ENCODE assay signal across 16 cellular contexts in genomic region chr2:42457011-42457410, GRCh38. TPM values are rescaled to one million over a fixed set of nuclear protein-coding genes. Genes with fewer than 3 reads are reported as not detected.
DNase-seq lines count a peak whose midpoint lies in the region; ATAC-seq and TF ChIP-seq lines count a peak whose summit lies in the region.
"Had no signal": no experiment of that assay in that cellular context is flagged by ENCODE, and none has a peak within 500 bp of the region (broad histone marks: within the 10 kb centered on the region; RNA-seq: fewer than 3 reads in every experiment).

No MANE protein-coding gene starts in this region.

- no peak overlapping the region for H3K4me2 ChIP-seq in SK-N-SH
- H3K4me2 ChIP-seq: hepatocyte had no signal

- H3K27ac Mint-ChIP-seq in glutamatergic neuron (ENCODE audit: unreplicated experiment) = no peak overlapping the region
- H3K27ac Mint-ChIP-seq in naive thymus-derived CD8-positive, alpha-beta T cell = no peak overlapping the region

- no peaks in the 10 kb centered on the region for H3K79me2 ChIP-seq in SK-N-SH (ENCODE audit: insufficient read depth)
- H3K79me2 ChIP-seq: hepatocyte had no signal

- TF ChIP-seq RAD21 in SK-N-SH (IDR thresholded peaks at IDR 0.05; ENCODE audit: low read length) = no peak

- no peaks in the 10 kb centered on the region for H4K20me1 ChIP-seq in SK-N-SH (ENCODE audit: insufficient read depth)

- no peak for TF ChIP-seq EP300 in SK-N-SH (IDR thresholded peaks at IDR 0.05; ENCODE audit: borderline replicate concordance in 1 of 2, low read depth in 1 of 2, low read length in 1 of 2)

- ATAC-seq in HG02981 (IDR thresholded peaks at IDR 0.05; ENCODE audit: unreplicated experiment) (no peak), HG02798 (IDR thresholded peaks at IDR 0.05; ENCODE audit: poor library complexity, unreplicated experiment) (no peak), HG03025 (IDR thresholded peaks at IDR 0.05; ENCODE audit: low FRiP score, unreplicated experiment) (no peak)
- ATAC-seq in naive thymus-derived CD8-positive, alpha-beta T cell = no peak
- ATAC-seq: upper lobe of right lung had no signal

- no peak overlapping the region for H3K4me3 Mint-ChIP-seq in glutamatergic neuron (ENCODE audit: unreplicated experiment)
- H3K4me3 Mint-ChIP-seq in naive thymus-derived CD8-positive, alpha-beta T cell = no peak overlapping the region

- CTCF ChIA-PET in A673 (lab: Charles Lee) (interaction anchor here (0.6 to 0.7 kb wide), 4 partner anchors 16 to 207 kb away, joined by 3 to 5 read pairs (median 4); no protein-coding TSS in a partner anchor), SK-N-SH (lab: Yijun Ruan, JAX) (interaction anchor here (0.6 to 2.3 kb wide), 5 partner anchors 9 to 71 kb away, joined by 3 to 7 read pairs (median 3); no protein-coding TSS in a partner anchor)

- no peak overlapping the region for H3K27ac ChIP-seq in A673 (ENCODE audit: low read depth, low read length, poor library complexity, severe bottlenecking)
- no peak overlapping the region for H3K27ac ChIP-seq in SK-N-SH (ENCODE audit: low read depth in 2 of 2, low read length in 1 of 2)
- H3K27ac ChIP-seq: esophagus muscularis mucosa, hepatocyte, upper lobe of right lung had no signal

- H3K9ac ChIP-seq in SK-N-SH = no peak overlapping the region

- H3K4me1 Mint-ChIP-seq in glutamatergic neuron (ENCODE audit: low read depth, unreplicated experiment) = no peaks in the 10 kb centered on the region
- no peaks in the 10 kb centered on the region for H3K4me1 Mint-ChIP-seq in naive thymus-derived CD8-positive, alpha-beta T cell

- H3K4me1 ChIP-seq in A673 (ENCODE audit: insufficient read depth, low read length, poor library complexity, severe bottlenecking) (no peaks in the 10 kb centered on the region), SK-N-SH (ENCODE audit: control insufficient read depth in 1 of 2, insufficient read depth in 2 of 2, low read depth in 1 of 2, low read length in 1 of 2) (peaks cover 0 to 2% of the 10 kb centered on the region in 2 experiments; a peak in 1 of 4 replicates)
- H3K4me1 ChIP-seq: esophagus muscularis mucosa, upper lobe of right lung had no signal

- TF ChIP-seq CTCF in A673 (conservative IDR thresholded peaks at IDR 0.05; ENCODE audit: low read depth, low read length) (0 out of 2 replicates have a peak, but pooled peaks have one; percentile 23), GM12875 (IDR thresholded peaks at IDR 0.05; ENCODE audit: borderline replicate concordance, insufficient read depth, low read depth, low read length) (0 out of 2 replicates have a peak, but pooled peaks have one; percentile 28), SK-N-SH (IDR thresholded peaks at IDR 0.05) (peak; percentile 41), glutamatergic neuron (IDR thresholded peaks at IDR 0.05; ENCODE audit: partially characterized antibody, unreplicated experiment) (peak; percentile 63)

- H3F3A ChIP-seq in SK-N-SH (replicated peaks; ENCODE audit: insufficient read depth) = no peaks in the 10 kb centered on the region

- H3K36me3 Mint-ChIP-seq in glutamatergic neuron (ENCODE audit: unreplicated experiment) = no peaks in the 10 kb centered on the region
- H3K36me3 Mint-ChIP-seq in naive thymus-derived CD8-positive, alpha-beta T cell = peaks cover 0 to 2% (median 0%) of the 10 kb centered on the region in 3 donors

- no peaks in the 10 kb centered on the region for H3K36me3 ChIP-seq in A673 (ENCODE audit: insufficient read depth, low read length, poor library complexity, severe bottlenecking)
- H3K36me3 ChIP-seq in SK-N-SH (replicated peaks in 1 of 2; ENCODE audit: control insufficient read depth in 1 of 2, insufficient read depth in 2 of 2, low read length in 1 of 2) = no peaks in the 10 kb centered on the region
- H3K36me3 ChIP-seq: esophagus muscularis mucosa, upper lobe of right lung had no signal

- H3K4me3 ChIP-seq in A673 (ENCODE audit: low read depth, low read length, poor library complexity, severe bottlenecking) (no peak overlapping the region), GM12875 (ENCODE audit: low read depth, low read length) (no peak overlapping the region), SK-N-SH (ENCODE audit: low read depth in 2 of 2, low read length in 1 of 2) (no peak overlapping the region)
- H3K4me3 ChIP-seq: esophagus muscularis mucosa, hepatocyte, upper lobe of right lung had no signal

- H2AFZ ChIP-seq in SK-N-SH (ENCODE audit: low read depth) = no peak overlapping the region
- H2AFZ ChIP-seq: hepatocyte had no signal

- no peaks in the 10 kb centered on the region for H3K9me2 ChIP-seq in SK-N-SH

- intact Hi-C loops in A673 (cut with micrococcal nuclease; ENCODE audit: unreplicated experiment) = no loop called here

- DNase-seq in A673 (ENCODE audit: low spot score) (peak; percentile 22), SK-N-SH (no peak), glutamatergic neuron (no peak)
- no peak for DNase-seq in naive thymus-derived CD8-positive, alpha-beta T cell
- DNase-seq: anterior cingulate cortex, cortex of kidney, GF-D8, NCI-H187 treated with DMSO at 0.1 percent for 48 hours, NCI-H524 treated with DMSO at 0.1 percent for 48 hours, upper lobe of right lung had no signal

- BruUV-seq in A673 (replicated peaks; lab: Mats Ljungman, UMichigan) = no TSS peak

- H3K27me3 Mint-ChIP-seq in glutamatergic neuron (ENCODE audit: unreplicated experiment) = peaks cover 7% of the 10 kb centered on the region
- H3K27me3 Mint-ChIP-seq in naive thymus-derived CD8-positive, alpha-beta T cell = peaks cover 0 to 18% (median 2%) of the 10 kb centered on the region in 5 donors

- no peaks in the 10 kb centered on the region for H3K27me3 ChIP-seq in A673 (replicated peaks; ENCODE audit: insufficient read depth, low read depth, low read length, poor library complexity)
- no peaks in the 10 kb centered on the region for H3K27me3 ChIP-seq in SK-N-SH (ENCODE audit: insufficient read depth)
- H3K27me3 ChIP-seq: esophagus muscularis mucosa, hepatocyte, upper lobe of right lung had no signal

- WGBS in SK-N-SH (ENCODE audit: low lambda C conversion rate) = 83% methylated on average over 6 of the region's 6 CpGs

- H3K9me3 ChIP-seq in A673 (ENCODE audit: low read depth, low read length, poor library complexity, severe bottlenecking) (no peaks in the 10 kb centered on the region), SK-N-SH (no peaks in the 10 kb centered on the region)
- H3K9me3 ChIP-seq: esophagus muscularis mucosa, upper lobe of right lung had no signal

- no peaks in the 10 kb centered on the region for H3K9me3 Mint-ChIP-seq in glutamatergic neuron (ENCODE audit: unreplicated experiment)
- peaks cover 0 to 3% (median 0%) of the 10 kb centered on the region in 9 donors for H3K9me3 Mint-ChIP-seq in naive thymus-derived CD8-positive, alpha-beta T cell

- POLR2A ChIA-PET in A673 (lab: Charles Lee; ENCODE audit: low non-redundant PET) = no interaction called here
- POLR2A ChIA-PET in SK-N-SH (lab: Yijun Ruan, JAX) = no interaction called here
- POLR2A ChIA-PET in naive thymus-derived CD8-positive, alpha-beta T cell (lab: Charles Lee) = interaction anchor here (0.6 kb wide), 1 partner anchor 194 kb away, joined by 3 read pairs; no protein-coding TSS in a partner anchor

TF ChIP-seq in SK-N-SH, 30 proteins besides CTCF, POLR2A, EP300 and RAD21 (continues in another document):
- TF ChIP-seq USF1 (IDR thresholded peaks at IDR 0.05; ENCODE audit: borderline replicate concordance, low read depth) (no peak), RFX5 (IDR thresholded peaks at IDR 0.05; ENCODE audit: low read length) (no peak), TEAD4 (IDR thresholded peaks at IDR 0.05; ENCODE audit: borderline replicate concordance, insufficient read depth) (no peak), USF2 (IDR thresholded peaks at IDR 0.05; ENCODE audit: borderline replicate concordance, low read depth, low read length) (no peak), NFIC (IDR thresholded peaks at IDR 0.05; ENCODE audit: borderline replicate concordance) (no peak), RCOR1 (IDR thresholded peaks at IDR 0.05; ENCODE audit: low read length) (no peak), IRF3 (IDR thresholded peaks at IDR 0.05; ENCODE audit: low read depth, low read length) (no peak), FOXM1 (IDR thresholded peaks at IDR 0.05; ENCODE audit: low read depth) (no peak), SMC3 (IDR thresholded peaks at IDR 0.05; ENCODE audit: low read depth, low read length) (no peak), TAF1 (IDR thresholded peaks at IDR 0.05; ENCODE audit: borderline replicate concordance, low read depth, low read length) (no peak), CHD2 (IDR thresholded peaks at IDR 0.05; ENCODE audit: low read length, partially characterized antibody) (no peak), GATA2 (CRISPR knock-in tag; IDR thresholded peaks at IDR 0.05) (no peak), EZH2phosphoT487 (IDR thresholded peaks at IDR 0.05; ENCODE audit: borderline replicate concordance, low read depth) (no peak)

RNA-seq across cellular contexts. Expression of gene KCNG3, which starts 36.8 kb away (rescaled TPM):
- total RNA-seq in A673 (2021) (1.5 and 1.7 TPM in 2 replicates), glutamatergic neuron (ENCODE audit: unreplicated experiment) (0.49 TPM)
- 0.03 and 0.13 TPM in 2 replicates for polyA plus RNA-seq in SK-N-SH (2012; rRNA removed)
- 0.06 and 0.09 TPM in 2 replicates for polyA plus RNA-seq in SK-N-SH (2012; cell fraction: cytosol; rRNA removed)
- 0.02 TPM in 1 of 2 replicates, not detected in the other for polyA plus RNA-seq in SK-N-SH (2012; cell fraction: nucleus; rRNA removed)
- not detected for total RNA-seq in naive thymus-derived CD8-positive, alpha-beta T cell
- polyA plus RNA-seq in naive thymus-derived CD8-positive, alpha-beta T cell = not detected
- polyA plus RNA-seq: hepatocyte had no signal
